31 cellular contexts compared by ENCODE assay signal in the genomic region with DNA sequence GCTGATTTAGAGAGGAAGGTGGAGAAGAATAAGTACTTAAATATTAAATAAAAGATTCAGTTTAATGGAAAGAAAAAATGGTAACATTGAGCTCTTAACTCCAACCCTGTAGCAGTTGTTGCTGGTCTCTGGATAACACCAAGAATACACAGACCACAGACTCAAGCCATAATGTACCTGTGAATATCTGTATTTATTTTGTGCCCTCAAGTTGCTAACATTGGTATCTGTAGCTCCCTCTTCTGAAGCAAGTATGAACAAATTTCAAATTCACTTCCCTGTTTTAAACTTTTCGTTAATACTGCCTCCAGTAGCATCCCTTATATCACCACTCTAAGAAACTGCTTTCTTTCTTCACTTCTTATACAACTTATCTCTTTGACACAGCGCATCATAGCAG.
"Had no signal": no experiment of that assay in that cellular context is flagged by ENCODE, and none has a peak within 500 bp of the region (broad histone marks: within the 10 kb centered on the region; RNA-seq: fewer than 3 reads in every experiment).

No MANE protein-coding gene starts in this region.

- H3K27me3 ChIP-seq: ascending aorta, cardiac muscle cell had no signal

- ATAC-seq: activated CD4-positive, alpha-beta T cell treated with anti-CD3 and anti-CD28 coated beads for 36 hours; activated CD4-positive, CD25-positive, alpha-beta regulatory T cell treated with anti-CD3 and anti-CD28 coated beads, Interleukin-2, amount 50 U/mL, for 24 hours; activated CD8-positive, alpha-beta memory T cell treated with anti-CD3 and anti-CD28 coated beads, Interleukin-2, amount 10 ng/mL, durations not matched to agents 7 days and 5 days; activated CD8-positive, alpha-beta T cell treated with anti-CD3 and anti-CD28 coated beads, Interleukin-2, amount 10 ng/mL, durations not matched to agents 7 days and 5 days; activated naive CD8-positive, alpha-beta T cell treated with anti-CD3 and anti-CD28 coated beads, Interleukin-2, amount 50 U/mL, for 24 hours; WTC11 had no signal

- FAIRE-seq: bronchial epithelial cell had no signal

- H3K36me3 ChIP-seq: ascending aorta, cardiac muscle cell, WERI-Rb-1 had no signal

- H3K4me3 ChIP-seq: ascending aorta, cardiac muscle cell had no signal

- H3K27ac ChIP-seq: ascending aorta, cardiac muscle cell, WERI-Rb-1 had no signal

- DNase-seq: activated CD4-positive, alpha-beta memory T cell treated with anti-CD3 and anti-CD28 coated beads, Interleukin-2, amount 10 ng/mL, durations not matched to agents 7 days and 5 days; activated CD4-positive, alpha-beta T cell treated with anti-CD3 and anti-CD28 coated beads for 1 hour; activated CD4-positive, alpha-beta T cell treated with anti-CD3 and anti-CD28 coated beads for 36 hours; activated CD4-positive, alpha-beta T cell treated with anti-CD3 and anti-CD28 coated beads for 48 hours; activated CD4-positive, alpha-beta T cell treated with anti-CD3 and anti-CD28 coated beads, Interleukin-2, amount 10 ng/mL, durations not matched to agents 7 days and 5 days; activated CD4-positive, alpha-beta T cell treated with anti-CD3 and anti-CD28 coated beads, Interleukin-2, amount 50 U/mL, for 48 hours; activated CD4-positive, CD25-positive, alpha-beta regulatory T cell; activated CD8-positive, alpha-beta memory T cell treated with anti-CD3 and anti-CD28 coated beads for 24 hours; activated CD8-positive, alpha-beta memory T cell treated with anti-CD3 and anti-CD28 coated beads, Interleukin-2, amount 10 ng/mL, durations not matched to agents 7 days and 5 days; activated CD8-positive, alpha-beta memory T cell treated with anti-CD3 and anti-CD28 coated beads, Interleukin-2, amount 50 U/mL, for 48 hours; activated CD8-positive, alpha-beta T cell treated with anti-CD3 and anti-CD28 coated beads, Interleukin-2, amount 10 ng/mL, durations not matched to agents 7 days and 5 days; activated effector memory CD4-positive, alpha-beta T cell treated with Interleukin-2 at 50 U/mL for 16 hours; activated gamma-delta T cell; activated naive CD4-positive, alpha-beta T cell treated with anti-CD3 and anti-CD28 coated beads for 36 hours; activated naive CD8-positive, alpha-beta T cell treated with anti-CD3 and anti-CD28 coated beads, Interleukin-2, amount 10 ng/mL, durations not matched to agents 7 days and 5 days; activated naive CD8-positive, alpha-beta T cell treated with anti-CD3 and anti-CD28 coated beads, Interleukin-2, amount 50 U/mL, for 24 hours; activated T-cell treated with anti-CD3 and anti-CD28 coated beads, Interleukin-2, amount 50 U/mL, for 24 hours; activated T-cell treated with anti-CD3 and anti-CD28 coated beads, Interleukin-2, amount 50 U/mL, for 48 hours; amygdala; anterior cingulate cortex; caudate nucleus; cerebellar nuclear complex; T-helper 1 cell; T-helper 2 cell; T-helper 9 cell; WERI-Rb-1 had no signal

- H3K4me1 ChIP-seq: ascending aorta had no signal
